Comparison of ENCODE assay signal across 17 cellular contexts in the genomic region with DNA sequence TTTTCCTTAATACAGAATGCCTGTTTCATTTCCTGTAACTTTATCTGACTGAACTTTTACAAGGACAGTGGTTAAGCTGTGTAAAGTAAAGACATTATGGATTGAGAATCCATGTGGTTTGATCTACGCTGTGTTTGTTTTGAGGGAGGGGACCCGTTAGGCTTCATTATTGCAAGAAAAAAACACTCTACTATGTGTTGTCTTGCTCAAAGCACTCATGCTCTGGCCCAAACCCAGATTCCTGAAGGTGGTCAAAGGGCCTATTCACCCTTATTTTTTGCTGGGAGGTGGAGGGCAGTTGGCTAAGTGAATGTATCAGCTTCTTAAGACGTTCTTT.
"Had no signal": no experiment of that assay in that cellular context is flagged by ENCODE, and none has a peak within 500 bp of the region (broad histone marks: within the 10 kb centered on the region; RNA-seq: fewer than 3 reads in every experiment).

No MANE protein-coding gene starts in this region.

- H3K27me3 ChIP-seq: esophagus muscularis mucosa, suprapubic skin had no signal

- H3K27ac Mint-ChIP-seq: nephron; stimulated activated naive CD8-positive, alpha-beta T cell treated with anti-CD3 and anti-CD28 coated beads, Interleukin-15, Interleukin-2, amounts not matched to agents 100 ng/mL and 50 ng/mL, for 24 hours; T-helper 2 cell treated with Interferon-gamma antibody and Interleukin-4, amounts not matched to agents 5 μg/mL and 100 μg/mL, for 36 hours; type B pancreatic cell had no signal

- H3K4me3 Mint-ChIP-seq: nephron; stimulated activated naive CD8-positive, alpha-beta T cell treated with anti-CD3 and anti-CD28 coated beads, Interleukin-15, Interleukin-2, amounts not matched to agents 100 ng/mL and 50 ng/mL, for 24 hours; T-helper 2 cell treated with Interferon-gamma antibody and Interleukin-4, amounts not matched to agents 5 μg/mL and 100 μg/mL, for 36 hours; type B pancreatic cell had no signal

- H3K9me3 ChIP-seq: esophagus muscularis mucosa, prostate gland, suprapubic skin had no signal

- H3K4me1 Mint-ChIP-seq: nephron had no signal

- H3K27ac ChIP-seq: suprapubic skin had no signal

- H3K4me3 ChIP-seq: esophagus muscularis mucosa, prostate gland, suprapubic skin had no signal

- DNase-seq: activated CD4-positive, alpha-beta T cell treated with anti-CD3 and anti-CD28 coated beads, Interleukin-2, amount 50 U/mL, for 1 hour; activated effector memory CD4-positive, alpha-beta T cell treated with Interleukin-2 at 50 U/mL for 16 hours; activated naive CD4-positive, alpha-beta T cell treated with anti-CD3 and anti-CD28 coated beads, Interleukin-2, amount 50 U/mL, for 16 hours; amniotic stem cell; caudate nucleus; hypothalamus; kidney; mesendoderm had no signal

- H3K9me3 Mint-ChIP-seq: nephron; stimulated activated naive CD8-positive, alpha-beta T cell treated with anti-CD3 and anti-CD28 coated beads, Interleukin-15, Interleukin-2, amounts not matched to agents 100 ng/mL and 50 ng/mL, for 24 hours; T-helper 2 cell treated with Interferon-gamma antibody and Interleukin-4, amounts not matched to agents 5 μg/mL and 100 μg/mL, for 36 hours; type B pancreatic cell had no signal

- H3K27me3 Mint-ChIP-seq: stimulated activated naive CD8-positive, alpha-beta T cell treated with anti-CD3 and anti-CD28 coated beads, Interleukin-15, Interleukin-2, amounts not matched to agents 100 ng/mL and 50 ng/mL, for 24 hours; type B pancreatic cell had no signal

- ATAC-seq: activated CD4-positive, CD25-positive, alpha-beta regulatory T cell treated with anti-CD3 and anti-CD28 coated beads, Interleukin-2, amount 50 U/mL, for 24 hours; sciatic nerve had no signal
